8 cellular contexts compared by ENCODE assay signal in genomic region chr11:128579790-128580504, GRCh38. TPM values are rescaled to one million over a fixed set of nuclear protein-coding genes. Genes with fewer than 3 reads are reported as not detected.
DNase-seq lines count a peak whose midpoint lies in the region; ATAC-seq lines count a peak whose summit lies in the region.

No MANE protein-coding gene starts in this region.

- H3K27ac ChIP-seq in BLaER1 treated with 17β-estradiol and CSF1 and Interleukin-3, amounts not matched to agents 10 nM and 100 nM: peak overlapping the region in 10 of 11 experiments; percentile 34 to 87 (median 54); a peak in 18 of 22 replicates

- no peaks in the 10 kb centered on the region for H3K27me3 ChIP-seq in BLaER1 treated with 17β-estradiol and CSF1 and Interleukin-3, amounts not matched to agents 10 nM and 100 nM

- H3K27me3 Mint-ChIP-seq in activated naive CD8-positive, alpha-beta T cell treated with anti-CD3 and anti-CD28 coated beads for 36 hours: no peaks in the 10 kb centered on the region

- H3K4me1 ChIP-seq in BLaER1 treated with 17β-estradiol and CSF1 and Interleukin-3, amounts not matched to agents 10 nM and 100 nM: peaks cover 55 to 88% (median 67%) of the 10 kb centered on the region in 10 experiments

- peak; percentile 89 for ATAC-seq in GM19043 (IDR thresholded peaks at IDR 0.05; ENCODE audit: low read depth, unreplicated experiment)
- peak; percentile 82 for ATAC-seq in HG03108 (IDR thresholded peaks at IDR 0.05; ENCODE audit: unreplicated experiment)

- H3K9me3 Mint-ChIP-seq in activated naive CD8-positive, alpha-beta T cell treated with anti-CD3 and anti-CD28 coated beads for 36 hours: no peaks in the 10 kb centered on the region

- H3K36me3 Mint-ChIP-seq in activated naive CD8-positive, alpha-beta T cell treated with anti-CD3 and anti-CD28 coated beads for 36 hours: peaks cover 2% of the 10 kb centered on the region

- H3K4me1 Mint-ChIP-seq in activated naive CD8-positive, alpha-beta T cell treated with anti-CD3 and anti-CD28 coated beads for 36 hours: peaks cover 69% of the 10 kb centered on the region

- H3K4me3 Mint-ChIP-seq in activated naive CD8-positive, alpha-beta T cell treated with anti-CD3 and anti-CD28 coated beads for 36 hours: peak overlapping the region; percentile 71

- no peaks in the 10 kb centered on the region for H3K36me3 ChIP-seq in BLaER1 treated with 17β-estradiol and CSF1 and Interleukin-3, amounts not matched to agents 10 nM and 100 nM

- 0 out of 22 replicates have a peak, but pooled peaks cover 0 to 5% (median 0%) of the 10 kb centered on the region in 11 experiments for H3K9me3 ChIP-seq in BLaER1 treated with 17β-estradiol and CSF1 and Interleukin-3, amounts not matched to agents 10 nM and 100 nM (replicated peaks in 1 of 11)

- no peaks in the 10 kb centered on the region for H4K20me1 ChIP-seq in BLaER1 treated with 17β-estradiol and CSF1 and Interleukin-3, amounts not matched to agents 10 nM and 100 nM

- H3K4me2 ChIP-seq in BLaER1 treated with 17β-estradiol and CSF1 and Interleukin-3, amounts not matched to agents 10 nM and 100 nM: peak overlapping the region; percentile 30 to 85 (median 62)

- H3K4me3 ChIP-seq in BLaER1 treated with 17β-estradiol and CSF1 and Interleukin-3, amounts not matched to agents 10 nM and 100 nM: no peak overlapping the region; a peak in 2 of 20 replicates

- no peak for DNase-seq in activated naive CD8-positive, alpha-beta T cell treated with anti-CD3 and anti-CD28 coated beads for 36 hours
- DNase-seq in HT-29 (ENCODE audit: low spot score) (no peak), NCI-H146 treated with DMSO at 0.1 percent for 48 hours (lab: John Stamatoyannopoulos, UW; ENCODE audit: unreplicated experiment) (no peak), NCI-H1694 (lab: John Stamatoyannopoulos, UW) (no peak), DMS114 treated with DMSO at 0.1 percent for 48 hours (lab: John Stamatoyannopoulos, UW; ENCODE audit: unreplicated experiment) (no peak)

- peak overlapping the region in 3 of 11 experiments; percentile 36 to 62 (median 61); a peak in 5 of 22 replicates for H3K9ac ChIP-seq in BLaER1 treated with 17β-estradiol and CSF1 and Interleukin-3, amounts not matched to agents 10 nM and 100 nM

- peak overlapping the region; percentile 94 for H3K27ac Mint-ChIP-seq in activated naive CD8-positive, alpha-beta T cell treated with anti-CD3 and anti-CD28 coated beads for 36 hours

RNA-seq across cellular contexts. Expression of gene ETS1, which starts 7.4 kb away (rescaled TPM):
- 100 to 1,000 TPM; 426 to 430 TPM for total RNA-seq in activated naive CD8-positive, alpha-beta T cell treated with anti-CD3 and anti-CD28 coated beads for 36 hours
- total RNA-seq in HT-29 (2014; rRNA removed; shearing (Covaris generic)): 3.8 and 4.3 TPM in 2 replicates

Comparison
In these comparisons a context has a peak if more than half of its experiments do, and no peak if none do; other contexts are left out.
1. RNA of gene ETS1, which starts 7.4 kb away (total RNA-seq): 426 to 430 TPM in activated naive CD8-positive, alpha-beta T cell treated with anti-CD3 and anti-CD28 coated beads for 36 hours; 3.8 to 4.3 TPM in HT-29; every median in the first group is over 10 times any median in the second.